Comparison of ENCODE assay signal across 12 cellular contexts in genomic region chr19:42930214-42930613, GRCh38. TPM values are rescaled to one million over a fixed set of nuclear protein-coding genes. Genes with fewer than 3 reads are reported as not detected.
DNase-seq lines count a peak whose midpoint lies in the region; ATAC-seq and TF ChIP-seq lines count a peak whose summit lies in the region.
"Not testable (repeated sequence)": the region's sequence is repeated elsewhere in the genome, so short reads cannot be mapped to it uniquely, and the experiment has no call there.
"Had no signal": no experiment of that assay in that cellular context is flagged by ENCODE, and none has a peak within 500 bp of the region (broad histone marks: within the 10 kb centered on the region; RNA-seq: fewer than 3 reads in every experiment).

No MANE protein-coding gene starts in this region.

- peak overlapping the region; percentile 3; the same call in 1 of the 2 replicates for H3K56ac ChIP-seq in IMR-90 (ENCODE audit: extremely low read depth, insufficient read depth, low read length)

- peaks cover 13% of the 10 kb centered on the region for H3K9me1 ChIP-seq in IMR-90 (ENCODE audit: insufficient read depth, low read length)

- H3K27ac ChIP-seq in DND-41 (ENCODE audit: low read length); IMR-90 (ENCODE audit: insufficient read depth, low read length); Panc1 (ENCODE audit: low read length); brain microvascular endothelial cell: not testable (repeated sequence)

- not testable (repeated sequence) for H3K4me3 ChIP-seq in DND-41 (ENCODE audit: low read depth in 1 of 2, low read length in 2 of 2); IMR-90 (ENCODE audit: insufficient read depth, low read depth, low read length); Panc1 (ENCODE audit: low read depth in 2 of 2, low read length in 2 of 2); brain microvascular endothelial cell (ENCODE audit: low read depth, low read length)

- not testable (repeated sequence) for H3K36me3 Mint-ChIP-seq in activated CD4-positive, alpha-beta memory T cell treated with anti-CD3 and anti-CD28 coated beads, Interleukin-2, amount 10 ng/mL, durations not matched to agents 7 days and 5 days (ENCODE audit: low read depth); glutamatergic neuron (ENCODE audit: unreplicated experiment)

- not testable (repeated sequence) for H3K9ac ChIP-seq in DND-41 (ENCODE audit: low read depth, low read length); IMR-90 (ENCODE audit: low read depth, low read length)

- POLR2A ChIA-PET in IMR-90 (lab: Charles Lee; ENCODE audit: unreplicated experiment); Panc1 (lab: Charles Lee); activated CD4-positive, alpha-beta memory T cell treated with anti-CD3 and anti-CD28 coated beads, Interleukin-2, amount 10 ng/mL, durations not matched to agents 7 days and 5 days (lab: Charles Lee): not testable (repeated sequence)

- not testable (repeated sequence) for H3K4me1 Mint-ChIP-seq in activated CD4-positive, alpha-beta memory T cell treated with anti-CD3 and anti-CD28 coated beads, Interleukin-2, amount 10 ng/mL, durations not matched to agents 7 days and 5 days; glutamatergic neuron (ENCODE audit: low read depth, unreplicated experiment)

- not testable (repeated sequence) for H3K4me3 Mint-ChIP-seq in activated CD4-positive, alpha-beta memory T cell treated with anti-CD3 and anti-CD28 coated beads, Interleukin-2, amount 10 ng/mL, durations not matched to agents 7 days and 5 days; glutamatergic neuron (ENCODE audit: unreplicated experiment)

- peak overlapping the region; percentile 72; the same call in 1 of the 3 replicates for H2BK15ac ChIP-seq in IMR-90 (ENCODE audit: low read depth, low read length)

- not testable (repeated sequence) for H3K27ac Mint-ChIP-seq in activated CD4-positive, alpha-beta memory T cell treated with anti-CD3 and anti-CD28 coated beads, Interleukin-2, amount 10 ng/mL, durations not matched to agents 7 days and 5 days; glutamatergic neuron (ENCODE audit: unreplicated experiment)

- H3K23ac ChIP-seq in IMR-90 (ENCODE audit: low read depth, low read length), result not testable (repeated sequence)

- peak overlapping the region; percentile 73; the same call in 1 of the 2 replicates for H4K91ac ChIP-seq in IMR-90 (ENCODE audit: insufficient read depth, low read depth, low read length)

- not testable (repeated sequence) for H3K79me1 ChIP-seq in IMR-90 (ENCODE audit: low read depth in 1 of 2, low read length in 2 of 2)

- not testable (repeated sequence) for TF ChIP-seq POLR2A in IMR-90 (IDR thresholded peaks at IDR 0.05; ENCODE audit: low read depth, low read length)

- intact Hi-C loops in IMR-90 (cut with micrococcal nuclease), result loop anchor here (1.0 kb wide), 1 partner anchor 157 kb away; no protein-coding TSS in a partner anchor
- intact Hi-C loops in Panc1 (cut with micrococcal nuclease; ENCODE audit: unreplicated experiment), result not testable (repeated sequence)

- H3K27me3 Mint-ChIP-seq in activated CD4-positive, alpha-beta memory T cell treated with anti-CD3 and anti-CD28 coated beads, Interleukin-2, amount 10 ng/mL, durations not matched to agents 7 days and 5 days; glutamatergic neuron (ENCODE audit: unreplicated experiment): not testable (repeated sequence)

- dilution Hi-C loops in IMR-90 (cut with HindIII; ENCODE audit: low sequenced_read_pairs, unreplicated experiment), result not testable (repeated sequence)

- DNase-seq in DND-41 (peak; percentile 8), IMR-90 (peak; percentile 70), brain microvascular endothelial cell (peak; percentile 33), glutamatergic neuron (peak; percentile 78), omental fat pad (ENCODE audit: low spot score) (peak; percentile 26)
- DNase-seq in Panc1 (ENCODE audit: low read depth, low spot score), result not testable (repeated sequence)
- DNase-seq in activated CD4-positive, alpha-beta memory T cell treated with anti-CD3 and anti-CD28 coated beads, Interleukin-2, amount 10 ng/mL, durations not matched to agents 7 days and 5 days, result peak; percentile 20

- peak; percentile 41 for TF ChIP-seq CTCF in DND-41 (IDR thresholded peaks at IDR 0.05; ENCODE audit: borderline replicate concordance, extremely low read depth, low read length, poor library complexity, severe bottlenecking)
- peak; percentile 54 for TF ChIP-seq CTCF in IMR-90 (conservative IDR thresholded peaks at IDR 0.05; ENCODE audit: low read depth, low read length)
- peak; percentile 60 for TF ChIP-seq CTCF in Panc1 (IDR thresholded peaks at IDR 0.05)
- TF ChIP-seq CTCF in brain microvascular endothelial cell (IDR thresholded peaks at IDR 0.05; ENCODE audit: low read depth, low read length, missing control alignments), result peak; percentile 48
- TF ChIP-seq CTCF in glutamatergic neuron (IDR thresholded peaks at IDR 0.05; ENCODE audit: partially characterized antibody, unreplicated experiment), result peak; percentile 61
- TF ChIP-seq CTCF in omental fat pad (IDR thresholded peaks at IDR 0.05), result not testable (repeated sequence)

- not testable (repeated sequence) for H4K5ac ChIP-seq in IMR-90 (ENCODE audit: low read depth, low read length)

- H2BK20ac ChIP-seq in IMR-90 (ENCODE audit: low read depth, low read length), result peak overlapping the region; percentile 98

- in situ Hi-C loops in IMR-90 (cut with MboI; ENCODE audit: low sequenced_read_pairs), result loop anchor here (10.0 kb wide), 1 partner anchor 145 kb away; no protein-coding TSS in a partner anchor
- in situ Hi-C loops in Panc1 (cut with HindIII; ENCODE audit: low pct_unique_long_range_greater_than_20kb, low sequenced_read_pairs); brain microvascular endothelial cell (cut with HindIII; ENCODE audit: low pct_ligation_motif_present, low sequenced_read_pairs): not testable (repeated sequence)

- not testable (repeated sequence) for H4K20me1 ChIP-seq in DND-41 (ENCODE audit: insufficient read depth, low read length); IMR-90 (ENCODE audit: insufficient read depth, low read length)

- WGBS in IMR-90 (ENCODE audit: extremely low coverage in 2 of 2, insufficient read length in 1 of 2), 2 experiments, result no CpG with 5 or more reads among the region's 1 CpG

- peak overlapping the region; percentile 71; the same call in 1 of the 2 replicates for H3K14ac ChIP-seq in IMR-90 (replicated peaks; ENCODE audit: low read depth, low read length)

- CTCF ChIA-PET in IMR-90 (lab: Yijun Ruan, JAX); Panc1 (lab: Charles Lee); activated CD4-positive, alpha-beta memory T cell treated with anti-CD3 and anti-CD28 coated beads, Interleukin-2, amount 10 ng/mL, durations not matched to agents 7 days and 5 days (lab: Charles Lee): not testable (repeated sequence)

- not testable (repeated sequence) for H3K36me3 ChIP-seq in DND-41 (ENCODE audit: insufficient read depth, low read length); IMR-90 (ENCODE audit: control insufficient read depth, insufficient read depth, low read length); Panc1 (ENCODE audit: control insufficient read depth, insufficient read depth, low read length); brain microvascular endothelial cell (replicated peaks)

- peak overlapping the region; percentile 78 for H2BK5ac ChIP-seq in IMR-90 (ENCODE audit: low read depth, low read length, poor library complexity, severe bottlenecking)

- H3K27me3 ChIP-seq in DND-41 (ENCODE audit: insufficient read depth, low read length, poor library complexity); IMR-90 (ENCODE audit: control insufficient read depth, insufficient read depth, low read length); Panc1 (ENCODE audit: control insufficient read depth, insufficient read depth, low read length); brain microvascular endothelial cell (replicated peaks): not testable (repeated sequence)

- peak overlapping the region; percentile 91 for H2AK5ac ChIP-seq in IMR-90 (ENCODE audit: low read depth, low read length)

- H3K4ac ChIP-seq in IMR-90 (ENCODE audit: low read depth, low read length), result peak overlapping the region; percentile 86

- H3K4me2 ChIP-seq in DND-41 (ENCODE audit: insufficient read depth, low read length); IMR-90 (ENCODE audit: low read depth, low read length): not testable (repeated sequence)

- not testable (repeated sequence) for H2AFZ ChIP-seq in DND-41 (ENCODE audit: low read depth, low read length); IMR-90 (replicated peaks; ENCODE audit: low read length, poor library complexity)

- H2BK120ac ChIP-seq in IMR-90 (ENCODE audit: low read depth, low read length), result peak overlapping the region; percentile 96

- peak overlapping the region; percentile 18 to 26; a peak in 1 of 4 replicates for H4K8ac ChIP-seq in IMR-90 (ENCODE audit: low read depth in 2 of 2, low read length in 2 of 2)

- not testable (repeated sequence) for H2AK9ac ChIP-seq in IMR-90 (replicated peaks; ENCODE audit: low read depth, low read length, poor library complexity)

- H3K9me3 Mint-ChIP-seq in activated CD4-positive, alpha-beta memory T cell treated with anti-CD3 and anti-CD28 coated beads, Interleukin-2, amount 10 ng/mL, durations not matched to agents 7 days and 5 days; glutamatergic neuron (ENCODE audit: unreplicated experiment): not testable (repeated sequence)

- not testable (repeated sequence) for ATAC-seq in DND-41 (ENCODE audit: insufficient read depth, low read depth); IMR-90 (ENCODE audit: low read depth); Panc1; omental fat pad (ENCODE audit: low FRiP score)

- H3K18ac ChIP-seq in IMR-90 (ENCODE audit: low read depth, low read length), result not testable (repeated sequence)

- peak; percentile 62 for TF ChIP-seq RAD21 in IMR-90 (IDR thresholded peaks at IDR 0.05; ENCODE audit: low read length)

- not testable (repeated sequence) for H3K79me2 ChIP-seq in DND-41 (ENCODE audit: insufficient read depth, low read length)

- not testable (repeated sequence) for BruUV-seq in IMR-90 (replicated peaks; lab: Mats Ljungman, UMichigan); Panc1 (replicated peaks; lab: Mats Ljungman, UMichigan)

- not testable (repeated sequence) for H3K9me3 ChIP-seq in DND-41 (ENCODE audit: insufficient read depth, low read length, severe bottlenecking); IMR-90 (ENCODE audit: control insufficient read depth, insufficient read depth, low read length); Panc1 (ENCODE audit: control insufficient read depth, insufficient read depth, low read depth, low read length)

- not testable (repeated sequence) for H3K4me1 ChIP-seq in DND-41 (ENCODE audit: insufficient read depth, low read length); Panc1 (ENCODE audit: control insufficient read depth, insufficient read depth, low read length)
- peaks cover 16% of the 10 kb centered on the region for H3K4me1 ChIP-seq in IMR-90 (ENCODE audit: control insufficient read depth, insufficient read depth, low read length)

RNA-seq across cellular contexts. Expression of gene PSG7, which starts 6.8 kb away (rescaled TPM):
- total RNA-seq in IMR-90 (2012; rRNA removed), result under 0.01 and 0.28 TPM in 2 replicates
- polyA plus RNA-seq in IMR-90 (2012; rRNA removed), result 0.24 and 0.26 TPM in 2 replicates
- 0.14 TPM in 2 replicates for polyA plus RNA-seq in IMR-90 (2012; cell fraction: cytosol; rRNA removed)
- polyA plus RNA-seq in IMR-90 (2012; cell fraction: nucleus; rRNA removed; ENCODE audit: low replicate concordance), result 0.10 TPM in 1 of 2 replicates, not detected in the other
- total RNA-seq in Panc1 (2021; ENCODE audit: unreplicated experiment), result not detected
- not detected for polyA plus RNA-seq in Panc1 (2012; ENCODE audit: insufficient read length)
- total RNA-seq in activated CD4-positive, alpha-beta memory T cell treated with anti-CD3 and anti-CD28 coated beads, Interleukin-2, amount 10 ng/mL, durations not matched to agents 7 days and 5 days, result not detected
- total RNA-seq in glutamatergic neuron (ENCODE audit: unreplicated experiment), result not detected
- total RNA-seq in omental fat pad, result not detected
- total RNA-seq: activated T-helper 1 cell treated with anti-CD3 and anti-CD28 coated beads, Interleukin-12 subunit alpha, Interleukin-12 subunit beta, Interleukin-2, Interleukin-4 antibody, amounts not matched to agents 30 ng/mL and 10 ng/mL and 1 ng/mL, durations not matched to agents 14 hours and 24 hours and 36 hours; esophagus mucosa; naive thymus-derived CD8-positive, alpha-beta T cell; sciatic nerve had no signal
- polyA plus RNA-seq: immature natural killer cell; naive thymus-derived CD8-positive, alpha-beta T cell had no signal

RNA-seq across cellular contexts. Expression of gene PSG6, which starts 12.5 kb away (rescaled TPM):
- total RNA-seq in IMR-90 (2012; rRNA removed), result 0.18 TPM in 1 of 2 replicates, not detected in the other
- polyA plus RNA-seq in IMR-90 (2012; rRNA removed), result 0.07 TPM in 1 of 2 replicates, not detected in the other
- polyA plus RNA-seq in IMR-90 (2012; cell fraction: cytosol; rRNA removed), result 0.05 TPM in 1 of 2 replicates, not detected in the other
- polyA plus RNA-seq in IMR-90 (2012; cell fraction: nucleus; rRNA removed; ENCODE audit: low replicate concordance), result not detected in 2 replicates
- not detected for total RNA-seq in Panc1 (2021; ENCODE audit: unreplicated experiment)
- not detected for polyA plus RNA-seq in Panc1 (2012; ENCODE audit: insufficient read length)
- not detected for total RNA-seq in activated CD4-positive, alpha-beta memory T cell treated with anti-CD3 and anti-CD28 coated beads, Interleukin-2, amount 10 ng/mL, durations not matched to agents 7 days and 5 days
- total RNA-seq in glutamatergic neuron (ENCODE audit: unreplicated experiment), result not detected
- not detected for total RNA-seq in omental fat pad
- total RNA-seq: activated T-helper 1 cell treated with anti-CD3 and anti-CD28 coated beads, Interleukin-12 subunit alpha, Interleukin-12 subunit beta, Interleukin-2, Interleukin-4 antibody, amounts not matched to agents 30 ng/mL and 10 ng/mL and 1 ng/mL, durations not matched to agents 14 hours and 24 hours and 36 hours; esophagus mucosa; naive thymus-derived CD8-positive, alpha-beta T cell; sciatic nerve had no signal
- polyA plus RNA-seq: immature natural killer cell; naive thymus-derived CD8-positive, alpha-beta T cell had no signal

RNA-seq across cellular contexts. Expression of gene PSG1, which starts 50.7 kb away (rescaled TPM):
- total RNA-seq in IMR-90 (2012; rRNA removed) (0.90 and 1.1 TPM in 2 replicates), Panc1 (2021; ENCODE audit: unreplicated experiment) (not detected), glutamatergic neuron (ENCODE audit: unreplicated experiment) (not detected), omental fat pad (not detected)
- 2.5 and 2.7 TPM in 2 replicates for polyA plus RNA-seq in IMR-90 (2012; rRNA removed)
- 1.6 and 1.9 TPM in 2 replicates for polyA plus RNA-seq in IMR-90 (2012; cell fraction: cytosol; rRNA removed)
- polyA plus RNA-seq in IMR-90 (2012; cell fraction: nucleus; rRNA removed; ENCODE audit: low replicate concordance), result 0.62 and 2.6 TPM in 2 replicates
- polyA plus RNA-seq in Panc1 (2012; ENCODE audit: insufficient read length), result not detected
- total RNA-seq in activated CD4-positive, alpha-beta memory T cell treated with anti-CD3 and anti-CD28 coated beads, Interleukin-2, amount 10 ng/mL, durations not matched to agents 7 days and 5 days, result not detected
- total RNA-seq: activated T-helper 1 cell treated with anti-CD3 and anti-CD28 coated beads, Interleukin-12 subunit alpha, Interleukin-12 subunit beta, Interleukin-2, Interleukin-4 antibody, amounts not matched to agents 30 ng/mL and 10 ng/mL and 1 ng/mL, durations not matched to agents 14 hours and 24 hours and 36 hours; esophagus mucosa; naive thymus-derived CD8-positive, alpha-beta T cell; sciatic nerve had no signal
- polyA plus RNA-seq: immature natural killer cell; naive thymus-derived CD8-positive, alpha-beta T cell had no signal
